In the genomic region with DNA sequence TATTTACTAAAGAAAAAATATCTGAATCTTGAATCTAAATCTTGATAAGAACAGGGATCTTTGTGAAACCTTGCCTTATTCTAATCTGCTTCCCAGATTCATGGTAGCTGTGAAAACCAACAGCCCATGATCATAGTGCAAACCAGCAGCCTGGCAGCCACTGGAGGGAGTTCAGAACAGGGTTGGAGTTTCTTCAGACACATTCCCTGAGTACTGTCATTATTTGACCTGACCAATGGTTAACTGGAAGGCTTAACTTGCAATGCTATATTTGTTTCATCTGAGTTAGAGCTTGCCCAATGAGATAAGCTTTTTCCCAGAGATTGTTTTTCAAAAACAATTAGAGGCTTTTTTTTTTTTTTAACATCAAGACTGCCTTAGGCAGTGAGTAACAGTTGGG, we compare ENCODE assay signal across 18 cellular contexts. TPM values are rescaled to one million over a fixed set of nuclear protein-coding genes. Genes with fewer than 3 reads are reported as not detected.
A peak's percentile ranks its signal among the peaks of the same experiment; 100 is the strongest.
DNase-seq lines count a peak whose midpoint lies in the region; ATAC-seq and TF ChIP-seq lines count a peak whose summit lies in the region.
"Had no signal": no experiment of that assay in that cellular context is flagged by ENCODE, and none has a peak within 500 bp of the region (broad histone marks: within the 10 kb centered on the region; RNA-seq: fewer than 3 reads in every experiment).

No MANE protein-coding gene starts in this region.

- no peaks in the 10 kb centered on the region for H3K27me3 Mint-ChIP-seq in neural progenitor cell (ENCODE audit: insufficient read depth, low read depth)

- TF ChIP-seq CTCF in fibroblast of mammary gland (conservative IDR thresholded peaks at IDR 0.05; ENCODE audit: control insufficient read depth, insufficient read depth, low read depth, low read length) (peak; percentile 1), neural progenitor cell (IDR thresholded peaks at IDR 0.05) (peak; percentile 11), omental fat pad (IDR thresholded peaks at IDR 0.05) (no peak), esophagus squamous epithelium (IDR thresholded peaks at IDR 0.05) (no peak)

- intact Hi-C loops in esophagus squamous epithelium (cut with DNase I) = no loop called here

- no peaks in the 10 kb centered on the region for H3K9me3 Mint-ChIP-seq in neural progenitor cell
- H3K9me3 Mint-ChIP-seq: T-helper 2 cell treated with Interferon-gamma antibody and Interleukin-4, amounts not matched to agents 5 μg/mL and 100 μg/mL, for 36 hours had no signal

- peaks cover 2% of the 10 kb centered on the region for H3K36me3 Mint-ChIP-seq in neural progenitor cell

- no peaks in the 10 kb centered on the region for H3K79me2 ChIP-seq in neural progenitor cell (ENCODE audit: low read depth)
- H3K79me2 ChIP-seq: parathyroid adenoma had no signal

- ATAC-seq in omental fat pad (ENCODE audit: low FRiP score) = no peak
- ATAC-seq: activated CD4-positive, CD25-positive, alpha-beta regulatory T cell treated with anti-CD3 and anti-CD28 coated beads, Interleukin-2, amount 50 U/mL, for 24 hours; GM12878; left lobe of liver had no signal

- H3F3A ChIP-seq in neural progenitor cell (ENCODE audit: low read depth) = no peaks in the 10 kb centered on the region

- H4K20me1 ChIP-seq in neural progenitor cell (ENCODE audit: low read depth) = no peaks in the 10 kb centered on the region

- H3K36me3 ChIP-seq in neural progenitor cell = no peaks in the 10 kb centered on the region
- H3K36me3 ChIP-seq in esophagus squamous epithelium = peaks cover 0 to 26% (median 0%) of the 10 kb centered on the region in 3 donors

- H3K9ac ChIP-seq in neural progenitor cell = no peak overlapping the region
- H3K9ac ChIP-seq: parathyroid adenoma had no signal

- H3K4me3 ChIP-seq in fibroblast of mammary gland (ENCODE audit: control insufficient read depth, low read depth, low read length) (no peak overlapping the region), neural progenitor cell (no peak overlapping the region), esophagus squamous epithelium (no peak overlapping the region)
- H3K4me3 ChIP-seq: GM12878 had no signal

- H3K27ac ChIP-seq in neural progenitor cell = no peak overlapping the region
- no peak overlapping the region for H3K27ac ChIP-seq in esophagus squamous epithelium
- H3K27ac ChIP-seq: epithelial cell of prostate, parathyroid adenoma had no signal

- H3K4me2 ChIP-seq in neural progenitor cell = no peak overlapping the region

- no peak for TF ChIP-seq POLR2A in esophagus squamous epithelium (IDR thresholded peaks at IDR 0.05)

- DNase-seq in H4 (ENCODE audit: low spot score) (peak; percentile 63), RPMI7951 (ENCODE audit: low read depth) (peak; percentile 23), fibroblast of mammary gland (ENCODE audit: low read depth) (no peak), neural progenitor cell (ENCODE audit: low spot score) (peak; percentile 3), ecto neural progenitor cell (ENCODE audit: low spot score) (no peak), amniotic stem cell (lab: John Stamatoyannopoulos, UW) (no peak), omental fat pad (ENCODE audit: low spot score) (no peak), esophagus squamous epithelium (lab: John Stamatoyannopoulos, UW) (no peak)
- DNase-seq: activated gamma-delta T cell treated with Interleukin-2 at 50 U/mL for 16 hours, cortex of kidney, hypothalamus, NCI-H69 had no signal

- H3K9me3 ChIP-seq in neural progenitor cell (ENCODE audit: low read depth) (no peaks in the 10 kb centered on the region), esophagus squamous epithelium (no peaks in the 10 kb centered on the region)

- H3K27me3 ChIP-seq in neural progenitor cell (no peaks in the 10 kb centered on the region), esophagus squamous epithelium (no peaks in the 10 kb centered on the region)

- no peak overlapping the region for H3K27ac Mint-ChIP-seq in neural progenitor cell
- H3K27ac Mint-ChIP-seq: T-helper 2 cell treated with Interferon-gamma antibody and Interleukin-4, amounts not matched to agents 5 μg/mL and 100 μg/mL, for 36 hours had no signal

- H3K4me1 ChIP-seq in neural progenitor cell = no peaks in the 10 kb centered on the region
- no peaks in the 10 kb centered on the region for H3K4me1 ChIP-seq in esophagus squamous epithelium

- H2AFZ ChIP-seq in neural progenitor cell (replicated peaks) = no peak overlapping the region
- H2AFZ ChIP-seq: parathyroid adenoma had no signal

- no peak overlapping the region for H3K4me3 Mint-ChIP-seq in neural progenitor cell
- H3K4me3 Mint-ChIP-seq: T-helper 2 cell treated with Interferon-gamma antibody and Interleukin-4, amounts not matched to agents 5 μg/mL and 100 μg/mL, for 36 hours had no signal

- no peaks in the 10 kb centered on the region for H3K4me1 Mint-ChIP-seq in neural progenitor cell

RNA-seq across cellular contexts. Expression of a gene that starts 47.8 kb away (rescaled TPM):
- 16.3 and 19.2 TPM in 2 replicates for total RNA-seq in H4 (2014; rRNA removed; shearing (Covaris generic))
- total RNA-seq in RPMI7951 (2014; rRNA removed; shearing (Covaris generic)) = 28.4 and 32.2 TPM in 2 replicates
- total RNA-seq in neural progenitor cell (ENCODE audit: low replicate concordance) = 0.09 and 0.11 TPM in 2 replicates
- total RNA-seq in omental fat pad = 10 to 100 TPM; 29.3 to 76.5 (median 33.2) TPM
- 1 to 10 TPM; 1.4 to 9.9 (median 6.6) TPM for total RNA-seq in esophagus squamous epithelium

Comparison
In these comparisons a context has a peak if more than half of its experiments do, and no peak if none do; other contexts are left out.
1. DNase-seq: peak in H4 (single experiment), RPMI7951 (single experiment) and neural progenitor cell (single experiment); none in fibroblast of mammary gland (single experiment), ecto neural progenitor cell (single experiment), amniotic stem cell (single experiment), omental fat pad (single experiment) and esophagus squamous epithelium (single experiment).
2. CTCF ChIP-seq: peak in fibroblast of mammary gland (single experiment) and neural progenitor cell (single experiment); none in omental fat pad (0 of 3) and esophagus squamous epithelium (0 of 6).